17 cellular contexts compared by ENCODE assay signal in genomic region chr9:98332405-98332831, GRCh38.
"Had no signal": no experiment of that assay in that cellular context is flagged by ENCODE, and none has a peak within 500 bp of the region (broad histone marks: within the 10 kb centered on the region; RNA-seq: fewer than 3 reads in every experiment).

No MANE protein-coding gene starts in this region.

- ATAC-seq: effector memory CD8-positive, alpha-beta T cell; gastrocnemius medialis; heart left ventricle; left ventricle myocardium superior; stimulated activated naive CD8-positive, alpha-beta T cell treated with anti-CD3 and anti-CD28 coated beads, Interleukin-15, Interleukin-2, amounts not matched to agents 100 U/mL and 50 U/mL, for 24 hours had no signal

- DNase-seq: activated CD4-positive, alpha-beta T cell treated with anti-CD3 and anti-CD28 coated beads, Interleukin-2, amount 50 U/mL, for 48 hours; activated naive CD4-positive, alpha-beta T cell; activated naive CD8-positive, alpha-beta T cell treated with anti-CD3 and anti-CD28 coated beads for 36 hours; amygdala; effector memory CD8-positive, alpha-beta T cell; gastrocnemius medialis; heart left ventricle; kidney glomerular epithelial cell; left ventricle myocardium superior; nephron progenitor cell; occipital lobe; posterior cingulate gyrus; stimulated activated CD4-positive, alpha-beta T cell treated with anti-CD3 and anti-CD28 coated beads, Interleukin-1b, Interleukin-23, amount 100 ng/mL, for 48 hours; stimulated activated naive CD8-positive, alpha-beta T cell treated with anti-CD3 and anti-CD28 coated beads, Interleukin-15, Interleukin-2, amounts not matched to agents 100 U/mL and 50 U/mL, for 24 hours; substantia nigra; T1000; tibial artery had no signal

- H3K4me3 ChIP-seq: gastrocnemius medialis, heart left ventricle, tibial artery had no signal
